20 cellular contexts compared by ENCODE assay signal in the genomic region with DNA sequence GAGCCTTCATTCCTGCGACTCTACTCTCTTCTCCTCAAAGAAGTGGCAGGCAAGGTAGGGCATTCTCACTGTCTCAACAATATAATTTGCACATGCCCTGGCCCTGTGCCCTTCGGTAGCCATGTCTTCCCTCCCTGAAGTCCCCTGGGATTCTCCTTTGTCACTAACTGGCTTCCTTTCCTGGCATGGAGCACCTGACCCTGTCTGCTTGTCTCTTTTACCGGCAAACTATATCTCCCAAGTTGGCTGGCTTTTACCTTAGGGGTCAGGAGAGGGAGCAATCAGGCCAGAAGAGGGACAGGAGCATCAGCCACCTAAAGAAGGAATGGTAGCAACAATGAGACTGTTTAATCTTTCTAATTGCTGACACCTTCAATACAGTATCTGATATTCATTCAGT. TPM values are rescaled to one million over a fixed set of nuclear protein-coding genes. Genes with fewer than 3 reads are reported as not detected.
DNase-seq lines count a peak whose midpoint lies in the region; FAIRE-seq and TF ChIP-seq lines count a peak whose summit lies in the region.
"Had no signal": no experiment of that assay in that cellular context is flagged by ENCODE, and none has a peak within 500 bp of the region (broad histone marks: within the 10 kb centered on the region; RNA-seq: fewer than 3 reads in every experiment).

No MANE protein-coding gene starts in this region.

- H3K4me2 ChIP-seq in MM.1S (ENCODE audit: low read depth, low read length), result no peak overlapping the region

- H4K20me1 ChIP-seq in MM.1S (ENCODE audit: insufficient read depth, low read length), result no peaks in the 10 kb centered on the region

- intact Hi-C loops in A673 (cut with micrococcal nuclease; ENCODE audit: unreplicated experiment) (no loop called here), esophagus muscularis mucosa (cut with DNase I) (no loop called here), kidney (cut with DNase I) (no loop called here)

- no peak overlapping the region for H3K27ac ChIP-seq in A673 (ENCODE audit: low read depth, low read length, poor library complexity, severe bottlenecking)
- peak overlapping the region in 3 of 4 donors; percentile 70 to 80 (median 74) for H3K27ac ChIP-seq in esophagus muscularis mucosa (replicated peaks in 1 of 4)
- no peak overlapping the region for H3K27ac ChIP-seq in MM.1S (ENCODE audit: low read length)
- no peak overlapping the region for H3K27ac ChIP-seq in kidney (ENCODE audit: low read depth in 2 of 2, low read length in 2 of 2)
- H3K27ac ChIP-seq: epithelial cell of prostate, neutrophil had no signal

- H3K4me1 ChIP-seq in A673 (ENCODE audit: insufficient read depth, low read length, poor library complexity, severe bottlenecking) (peaks cover 3% of the 10 kb centered on the region), esophagus muscularis mucosa (peaks cover 46 to 72% (median 66%) of the 10 kb centered on the region in 4 donors), MM.1S (ENCODE audit: low read length) (0 out of 2 replicates have a peak, but pooled peaks cover 6% of the 10 kb centered on the region), kidney (ENCODE audit: control insufficient read depth in 1 of 2, insufficient read depth in 1 of 2, low read depth in 1 of 2, low read length in 2 of 2) (no peaks in the 10 kb centered on the region)

- no peak for FAIRE-seq in kidney (lab: Jason Lieb, UNC)

- peak; percentile 12 for DNase-seq in NCI-H1105 treated with DMSO at 0.1 percent for 48 hours (lab: John Stamatoyannopoulos, UW)
- no peak for DNase-seq in NCI-H1105 (lab: John Stamatoyannopoulos, UW)
- DNase-seq in A673 (ENCODE audit: low spot score), result peak; percentile 24
- peak; percentile 39 for DNase-seq in NCI-H524 treated with DMSO at 0.1 percent for 48 hours (lab: John Stamatoyannopoulos, UW)
- DNase-seq in esophagus muscularis mucosa (ENCODE audit: extremely low spot score), result no peak
- no peak for DNase-seq in MM.1S
- DNase-seq in HEK293T (ENCODE audit: extremely low spot score), result no peak
- DNase-seq in kidney, result no peak
- DNase-seq: 8988T; activated CD4-positive, alpha-beta T cell treated with anti-CD3 and anti-CD28 coated beads for 4 hours; CD4-positive, CD25-positive, alpha-beta regulatory T cell; cortex of kidney; EL; H9; MG63; SHP77 treated with DMSO at 0.1 percent for 48 hours; stimulated activated CD4-positive, alpha-beta T cell treated with anti-CD3 and anti-CD28 coated beads, Interleukin-4, amount 100 ng/mL, for 24 hours; transverse colon had no signal

- H3K9me3 ChIP-seq in A673 (ENCODE audit: low read depth, low read length, poor library complexity, severe bottlenecking) (no peaks in the 10 kb centered on the region), esophagus muscularis mucosa (no peaks in the 10 kb centered on the region), MM.1S (replicated peaks; ENCODE audit: insufficient read depth, low read length) (no peaks in the 10 kb centered on the region), kidney (ENCODE audit: control insufficient read depth in 1 of 2, low read length in 2 of 2) (no peaks in the 10 kb centered on the region)
- H3K9me3 ChIP-seq: MG63, neutrophil, transverse colon had no signal

- H3K4me3 ChIP-seq in A673 (ENCODE audit: low read depth, low read length, poor library complexity, severe bottlenecking) (no peak overlapping the region), esophagus muscularis mucosa (no peak overlapping the region), MM.1S (ENCODE audit: low read length) (no peak overlapping the region), kidney (ENCODE audit: low read length in 2 of 2) (no peak overlapping the region)
- H3K4me3 ChIP-seq: MG63, transverse colon had no signal

- H2AFZ ChIP-seq in MM.1S (ENCODE audit: low read length), result no peak overlapping the region

- no TSS peak for BruUV-seq in A673 (replicated peaks; lab: Mats Ljungman, UMichigan)

- H3K27me3 ChIP-seq in A673 (replicated peaks; ENCODE audit: insufficient read depth, low read depth, low read length, poor library complexity) (no peaks in the 10 kb centered on the region), esophagus muscularis mucosa (no peaks in the 10 kb centered on the region), MM.1S (replicated peaks; ENCODE audit: insufficient read depth, low read length) (0 out of 2 replicates have a peak, but pooled peaks cover 5% of the 10 kb centered on the region)
- H3K27me3 ChIP-seq: MG63, neutrophil, transverse colon had no signal

- TF ChIP-seq POLR2A in esophagus muscularis mucosa (IDR thresholded peaks at IDR 0.05; ENCODE audit: low read depth), result no peak

- H3K9ac ChIP-seq in MM.1S (ENCODE audit: low read length) (no peak overlapping the region), kidney (ENCODE audit: low read length in 2 of 2) (no peak overlapping the region)

- H3K9me2 ChIP-seq in MM.1S (replicated peaks; ENCODE audit: insufficient read depth, low read length), result no peaks in the 10 kb centered on the region

- H3K36me3 ChIP-seq in A673 (ENCODE audit: insufficient read depth, low read length, poor library complexity, severe bottlenecking) (no peaks in the 10 kb centered on the region), esophagus muscularis mucosa (no peaks in the 10 kb centered on the region), MM.1S (replicated peaks; ENCODE audit: insufficient read depth, low read length) (no peaks in the 10 kb centered on the region), kidney (ENCODE audit: control insufficient read depth in 1 of 2, insufficient read depth in 2 of 2, low read length in 2 of 2) (no peaks in the 10 kb centered on the region)
- H3K36me3 ChIP-seq: MG63, neutrophil, transverse colon had no signal

- 67% methylated on average over 3 of the region's 3 CpGs for WGBS in esophagus muscularis mucosa

- POLR2A ChIA-PET in A673 (lab: Charles Lee; ENCODE audit: low non-redundant PET), result no interaction called here
- POLR2A ChIA-PET in HEK293T (lab: Yijun Ruan, JAX), result no interaction called here

- TF ChIP-seq CTCF in A673 (conservative IDR thresholded peaks at IDR 0.05; ENCODE audit: low read depth, low read length) (no peak), esophagus muscularis mucosa (IDR thresholded peaks at IDR 0.05) (no peak), MM.1S (IDR thresholded peaks at IDR 0.05; ENCODE audit: low read length) (no peak), kidney (IDR thresholded peaks at IDR 0.05; ENCODE audit: borderline replicate concordance, extremely low read depth, insufficient read depth) (no peak)

- TF ChIP-seq EP300 in esophagus muscularis mucosa (IDR thresholded peaks at IDR 0.05), result no peak

- H3K79me2 ChIP-seq in MM.1S (ENCODE audit: low read length), result no peaks in the 10 kb centered on the region

- H3F3A ChIP-seq in MM.1S (ENCODE audit: insufficient read depth, low read length), result no peaks in the 10 kb centered on the region

- CTCF ChIA-PET in A673 (lab: Charles Lee) (no interaction called here), HEK293T (lab: Yijun Ruan, JAX) (no interaction called here)

TF ChIP-seq in HEK293T, 16 proteins besides CTCF, POLR2A, EP300 and RAD21:
- no peak for TF ChIP-seq L3MBTL2 (conservative IDR thresholded peaks at IDR 0.05)
- no peak for TF ChIP-seq ELF4 (IDR thresholded peaks at IDR 0.05)

RNA-seq across cellular contexts. Expression of a gene that starts 51.9 kb away (rescaled TPM):
- total RNA-seq in A673 (2021) (2.3 and 3.0 TPM in 2 replicates), esophagus muscularis mucosa (10 to 100 TPM; 11.0 to 22.8 (median 13.2) TPM), kidney (10.5 TPM)
- 7.9 TPM for polyA plus RNA-seq in kidney (ENCODE audit: insufficient read depth, low read depth, low replicate concordance)

Comparison
In these comparisons a context has a peak if more than half of its experiments do, and no peak if none do; other contexts are left out.
1. DNase-seq: peak in NCI-H1105 treated with DMSO at 0.1 percent for 48 hours (single experiment), A673 (single experiment) and NCI-H524 treated with DMSO at 0.1 percent for 48 hours (single experiment); none in NCI-H1105 (single experiment), esophagus muscularis mucosa (single experiment), MM.1S (single experiment), HEK293T (single experiment) and kidney (single experiment).
2. H3K27ac ChIP-seq: peak in esophagus muscularis mucosa (3 of 4); none in A673 (single experiment), MM.1S (single experiment) and kidney (0 of 2).